In the genomic region with DNA sequence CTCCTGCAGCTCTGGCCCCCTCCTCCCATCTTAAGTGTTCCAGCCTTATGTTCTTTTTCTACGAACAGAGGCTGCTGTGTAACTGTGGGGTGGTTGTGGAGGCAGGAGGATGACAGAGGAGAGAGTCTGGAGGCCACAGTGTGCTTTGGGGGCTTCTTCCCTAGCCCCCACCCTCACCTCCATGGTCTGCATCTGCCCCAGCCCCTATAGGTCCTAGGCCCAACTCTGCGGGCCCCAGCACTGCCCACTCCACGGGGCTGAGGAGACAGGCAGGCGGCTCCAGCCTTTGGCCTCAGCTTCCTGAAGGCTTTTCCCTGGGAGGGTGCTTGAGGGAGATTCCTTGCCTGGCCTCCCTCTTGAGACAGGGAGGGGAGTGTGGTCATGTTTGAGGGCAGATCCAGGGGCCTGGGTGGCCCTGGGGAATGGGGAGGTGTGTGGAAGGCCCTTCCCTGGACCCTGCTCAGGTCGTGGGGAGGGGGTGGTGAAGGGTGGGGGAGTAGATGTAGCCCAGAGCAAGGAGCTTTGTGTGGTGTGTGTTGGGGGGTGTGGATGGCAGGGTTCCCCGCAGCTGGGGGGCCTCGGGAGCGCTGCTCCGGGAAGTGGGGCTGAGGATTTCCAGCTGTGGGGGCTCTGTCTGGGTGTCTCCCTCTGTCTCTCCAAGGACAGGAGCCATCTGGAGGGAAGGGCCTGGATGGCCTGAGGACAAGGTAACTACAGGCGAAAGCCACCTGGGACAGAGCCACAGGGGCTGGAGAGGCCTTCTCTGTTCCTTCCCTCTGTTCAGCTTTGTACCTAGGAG, we compare ENCODE assay signal across 13 cellular contexts. TPM values are rescaled to one million over a fixed set of nuclear protein-coding genes. Genes with fewer than 3 reads are reported as not detected.
DNase-seq lines count a peak whose midpoint lies in the region; ATAC-seq and TF ChIP-seq lines count a peak whose summit lies in the region.
"Had no signal": no experiment of that assay in that cellular context is flagged by ENCODE, and none has a peak within 500 bp of the region (broad histone marks: within the 10 kb centered on the region; RNA-seq: fewer than 3 reads in every experiment).

No MANE protein-coding gene starts in this region.

- peaks cover 10% of the 10 kb centered on the region for H3K36me3 Mint-ChIP-seq in activated T-helper 1 cell treated with anti-CD3 and anti-CD28 coated beads, Interleukin-12 subunit alpha, Interleukin-12 subunit beta, Interleukin-2, Interleukin-4 antibody, amounts not matched to agents 30 ng/mL and 10 ng/mL and 1 ng/mL, durations not matched to agents 14 hours and 24 hours and 36 hours (ENCODE audit: low read depth)
- peaks cover 13% of the 10 kb centered on the region for H3K36me3 Mint-ChIP-seq in memory B cell

- H3K4me3 ChIP-seq in HL-60 (replicated peaks; ENCODE audit: insufficient read depth, low read length) (no peak overlapping the region), thyroid gland (replicated peaks in 1 of 3) (no peak overlapping the region)

- H3K27ac Mint-ChIP-seq in activated T-helper 1 cell treated with anti-CD3 and anti-CD28 coated beads, Interleukin-12 subunit alpha, Interleukin-12 subunit beta, Interleukin-2, Interleukin-4 antibody, amounts not matched to agents 30 ng/mL and 10 ng/mL and 1 ng/mL, durations not matched to agents 14 hours and 24 hours and 36 hours: peak overlapping the region; percentile 23
- peak overlapping the region; percentile 54 for H3K27ac Mint-ChIP-seq in memory B cell

- peaks cover 2% of the 10 kb centered on the region for H3K27me3 Mint-ChIP-seq in activated T-helper 1 cell treated with anti-CD3 and anti-CD28 coated beads, Interleukin-12 subunit alpha, Interleukin-12 subunit beta, Interleukin-2, Interleukin-4 antibody, amounts not matched to agents 30 ng/mL and 10 ng/mL and 1 ng/mL, durations not matched to agents 14 hours and 24 hours and 36 hours (ENCODE audit: insufficient read depth)
- no peaks in the 10 kb centered on the region for H3K27me3 Mint-ChIP-seq in memory B cell
- H3K27me3 Mint-ChIP-seq: activated T-helper 17 cell treated with anti-CD3 and anti-CD28 coated beads, Interleukin-2, amount 50 U/mL, for 72 hours had no signal

- H3K9me3 Mint-ChIP-seq in activated T-helper 1 cell treated with anti-CD3 and anti-CD28 coated beads, Interleukin-12 subunit alpha, Interleukin-12 subunit beta, Interleukin-2, Interleukin-4 antibody, amounts not matched to agents 30 ng/mL and 10 ng/mL and 1 ng/mL, durations not matched to agents 14 hours and 24 hours and 36 hours: no peaks in the 10 kb centered on the region
- no peaks in the 10 kb centered on the region for H3K9me3 Mint-ChIP-seq in memory B cell
- H3K9me3 Mint-ChIP-seq: activated T-helper 17 cell treated with anti-CD3 and anti-CD28 coated beads, Interleukin-2, amount 50 U/mL, for 72 hours; nephron had no signal

- no peaks in the 10 kb centered on the region for H3K9me3 ChIP-seq in thyroid gland

- H3K27me3 ChIP-seq in HL-60 (ENCODE audit: insufficient read depth, poor library complexity, severe bottlenecking) (no peaks in the 10 kb centered on the region), thyroid gland (no peaks in the 10 kb centered on the region)

- 78 to 90% methylated on average over 2 to 10 of the region's 10 CpGs for WGBS in thyroid gland, 2 donors

- TF ChIP-seq CTCF in HL-60 (IDR thresholded peaks at IDR 0.05; ENCODE audit: insufficient read depth, low read length): no peak
- TF ChIP-seq CTCF in thyroid gland (IDR thresholded peaks at IDR 0.05): no peak

- DNase-seq in HL-60 (ENCODE audit: low read depth in 1 of 2, low spot score in 1 of 2) (no peak), memory B cell (ENCODE audit: low spot score in 2 of 2) (no peak), thyroid gland (no peak), HCEC 1CT (no peak), T-helper 1 cell (no peak), NCI-H146 treated with DMSO at 0.1 percent for 48 hours (lab: John Stamatoyannopoulos, UW; ENCODE audit: unreplicated experiment) (no peak), NCI-H1092 (lab: John Stamatoyannopoulos, UW) (no peak)
- DNase-seq in activated T-helper 1 cell treated with anti-CD3 and anti-CD28 coated beads, Interleukin-12 subunit alpha, Interleukin-12 subunit beta, Interleukin-2, Interleukin-4 antibody, amounts not matched to agents 30 ng/mL and 10 ng/mL and 1 ng/mL, durations not matched to agents 14 hours and 24 hours and 36 hours (ENCODE audit: low spot score): no peak
- DNase-seq: NCI-H446 treated with DMSO at 0.1 percent for 48 hours; SIG-M5; stimulated activated naive CD4-positive, alpha-beta T cell treated with Interleukin-2 at 50 U/mL for 16 hours had no signal

- H3K4me1 ChIP-seq in thyroid gland: peaks cover 8 to 27% of the 10 kb centered on the region in 2 donors

- peaks cover 14% of the 10 kb centered on the region in 2 donors for H3K36me3 ChIP-seq in thyroid gland

- H3K4me1 Mint-ChIP-seq in activated T-helper 1 cell treated with anti-CD3 and anti-CD28 coated beads, Interleukin-12 subunit alpha, Interleukin-12 subunit beta, Interleukin-2, Interleukin-4 antibody, amounts not matched to agents 30 ng/mL and 10 ng/mL and 1 ng/mL, durations not matched to agents 14 hours and 24 hours and 36 hours (ENCODE audit: low read depth): no peaks in the 10 kb centered on the region
- H3K4me1 Mint-ChIP-seq in memory B cell: peaks cover 16% of the 10 kb centered on the region

- no peak overlapping the region for H3K4me3 Mint-ChIP-seq in activated T-helper 1 cell treated with anti-CD3 and anti-CD28 coated beads, Interleukin-12 subunit alpha, Interleukin-12 subunit beta, Interleukin-2, Interleukin-4 antibody, amounts not matched to agents 30 ng/mL and 10 ng/mL and 1 ng/mL, durations not matched to agents 14 hours and 24 hours and 36 hours
- H3K4me3 Mint-ChIP-seq in memory B cell: peak overlapping the region; percentile 17
- H3K4me3 Mint-ChIP-seq: activated T-helper 17 cell treated with anti-CD3 and anti-CD28 coated beads, Interleukin-2, amount 50 U/mL, for 72 hours had no signal

- TF ChIP-seq POLR2A in thyroid gland (IDR thresholded peaks at IDR 0.05): no peak

- ATAC-seq in memory B cell (ENCODE audit: low read depth): peak; percentile 1
- ATAC-seq: activated T-helper 17 cell treated with anti-CD3 and anti-CD28 coated beads, Interleukin-2, amount 50 U/mL, for 72 hours had no signal

- peak overlapping the region; percentile 30 for H3K27ac ChIP-seq in HL-60 (replicated peaks)
- peak overlapping the region in 2 of 3 donors; percentile 51 to 56 for H3K27ac ChIP-seq in thyroid gland

- intact Hi-C loops in activated T-helper 1 cell treated with anti-CD3 and anti-CD28 coated beads, Interleukin-12 subunit alpha, Interleukin-12 subunit beta, Interleukin-2, Interleukin-4 antibody, amounts not matched to agents 30 ng/mL and 10 ng/mL and 1 ng/mL, durations not matched to agents 14 hours and 24 hours and 36 hours (cut with micrococcal nuclease): loop anchor here (5.0 kb wide), 1 partner anchor 37 kb away; no protein-coding TSS in a partner anchor
- intact Hi-C loops in thyroid gland (cut with DNase I): no loop called here

RNA-seq across cellular contexts. Expression of a gene that starts 1.1 kb away (rescaled TPM):
- 0.44 TPM in 1 of 2 replicates, not detected in the other for total RNA-seq in activated T-helper 1 cell treated with anti-CD3 and anti-CD28 coated beads, Interleukin-12 subunit alpha, Interleukin-12 subunit beta, Interleukin-2, Interleukin-4 antibody, amounts not matched to agents 30 ng/mL and 10 ng/mL and 1 ng/mL, durations not matched to agents 14 hours and 24 hours and 36 hours
- total RNA-seq in thyroid gland: under 1 TPM in 1 of 4 donors, not detected in 3; 0.67 TPM
- total RNA-seq: activated T-helper 17 cell treated with anti-CD3 and anti-CD28 coated beads, Interleukin-2, amount 50 U/mL, for 72 hours had no signal

RNA-seq across cellular contexts. Expression of a gene that starts 10.8 kb away (rescaled TPM):
- 56.2 and 63.3 TPM in 2 replicates for total RNA-seq in activated T-helper 1 cell treated with anti-CD3 and anti-CD28 coated beads, Interleukin-12 subunit alpha, Interleukin-12 subunit beta, Interleukin-2, Interleukin-4 antibody, amounts not matched to agents 30 ng/mL and 10 ng/mL and 1 ng/mL, durations not matched to agents 14 hours and 24 hours and 36 hours
- 10 to 100 TPM; 40.7 to 61.1 (median 48.0) TPM for total RNA-seq in thyroid gland

RNA-seq across cellular contexts. Expression of a gene that starts 29.4 kb away (rescaled TPM):
- 52.7 and 60.3 TPM in 2 replicates for total RNA-seq in activated T-helper 1 cell treated with anti-CD3 and anti-CD28 coated beads, Interleukin-12 subunit alpha, Interleukin-12 subunit beta, Interleukin-2, Interleukin-4 antibody, amounts not matched to agents 30 ng/mL and 10 ng/mL and 1 ng/mL, durations not matched to agents 14 hours and 24 hours and 36 hours
- 100 to 1,000 TPM in 1 of 4 donors, 10 to 100 TPM in 3; 46.3 to 156 (median 83.5) TPM for total RNA-seq in thyroid gland
